Comparison of ENCODE assay signal across 18 cellular contexts in the genomic region with DNA sequence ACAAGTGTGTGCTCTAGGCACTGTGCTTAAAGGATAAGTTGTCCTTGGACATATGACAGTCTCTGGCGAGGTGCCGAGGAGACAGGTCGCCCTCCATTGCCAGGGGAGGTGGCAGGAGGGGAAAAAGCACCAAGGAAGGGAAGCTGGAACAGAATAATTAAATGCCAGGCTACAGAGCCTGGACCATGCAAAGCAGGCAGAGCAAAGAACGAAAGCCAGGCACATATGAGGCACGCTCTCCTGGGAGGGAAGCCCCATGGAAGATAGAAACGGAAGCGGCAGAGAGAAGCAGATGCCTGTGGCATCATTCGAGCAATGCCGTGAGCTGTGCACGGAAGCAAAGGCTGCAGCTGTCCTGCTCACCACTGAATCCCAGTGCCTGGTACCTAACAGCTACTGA.
DNase-seq lines count a peak whose midpoint lies in the region; ATAC-seq and TF ChIP-seq lines count a peak whose summit lies in the region.
"Had no signal": no experiment of that assay in that cellular context is flagged by ENCODE, and none has a peak within 500 bp of the region (broad histone marks: within the 10 kb centered on the region; RNA-seq: fewer than 3 reads in every experiment).

No MANE protein-coding gene starts in this region.

- CTCF ChIA-PET in CD8-positive, alpha-beta T cell (lab: Charles Lee) = interaction anchor here (0.7 to 2.5 kb wide), 3 partner anchors 9 to 162 kb away, joined by 3 to 6 read pairs (median 4); no protein-coding TSS in a partner anchor
- CTCF ChIA-PET in MCF 10A (lab: Yijun Ruan, JAX) = interaction anchor here (0.8 kb wide), 1 partner anchor 63 kb away, joined by 3 read pairs; no protein-coding TSS in a partner anchor

- no peaks in the 10 kb centered on the region for H3K9me3 ChIP-seq in heart right ventricle
- no peaks in the 10 kb centered on the region for H3K9me3 ChIP-seq in CD8-positive, alpha-beta T cell (ENCODE audit: low read length)
- H3K9me3 ChIP-seq: breast epithelium, SJCRH30, upper lobe of right lung had no signal

- H3K36me3 Mint-ChIP-seq in T-helper 1 cell treated with Interleukin-12 subunit alpha and Interleukin-12 subunit beta and Interleukin-4 antibody, amounts not matched to agents 30 μg/mL and 1 μg/mL, for 36 hours (ENCODE audit: low read depth) = peaks cover 65% of the 10 kb centered on the region
- H3K36me3 Mint-ChIP-seq in neural crest cell (ENCODE audit: low read depth) = peaks cover 4% of the 10 kb centered on the region
- H3K36me3 Mint-ChIP-seq in CD8-positive, alpha-beta T cell = peaks cover 87% of the 10 kb centered on the region
- peaks cover 56% of the 10 kb centered on the region for H3K36me3 Mint-ChIP-seq in MCF 10A (ENCODE audit: insufficient read depth, unreplicated experiment)

- H3K4me1 Mint-ChIP-seq in T-helper 1 cell treated with Interleukin-12 subunit alpha and Interleukin-12 subunit beta and Interleukin-4 antibody, amounts not matched to agents 30 μg/mL and 1 μg/mL, for 36 hours (ENCODE audit: low read depth) = peaks cover 60% of the 10 kb centered on the region
- peaks cover 8% of the 10 kb centered on the region for H3K4me1 Mint-ChIP-seq in neural crest cell
- H3K4me1 Mint-ChIP-seq in CD8-positive, alpha-beta T cell (ENCODE audit: low read depth) = peaks cover 72% of the 10 kb centered on the region
- H3K4me1 Mint-ChIP-seq in MCF 10A (ENCODE audit: insufficient read depth, unreplicated experiment) = no peaks in the 10 kb centered on the region

- H3K27me3 ChIP-seq in heart right ventricle = no peaks in the 10 kb centered on the region
- H3K27me3 ChIP-seq in CD8-positive, alpha-beta T cell (ENCODE audit: insufficient read depth, low read length) = no peaks in the 10 kb centered on the region
- H3K27me3 ChIP-seq: breast epithelium, SJCRH30, upper lobe of right lung had no signal

- no TSS peak for BruUV-seq in MCF 10A (replicated peaks; lab: Mats Ljungman, UMichigan)

- H3K9me3 Mint-ChIP-seq in T-helper 1 cell treated with Interleukin-12 subunit alpha and Interleukin-12 subunit beta and Interleukin-4 antibody, amounts not matched to agents 30 μg/mL and 1 μg/mL, for 36 hours = no peaks in the 10 kb centered on the region
- H3K9me3 Mint-ChIP-seq in neural crest cell (no peaks in the 10 kb centered on the region), MCF 10A (ENCODE audit: unreplicated experiment) (no peaks in the 10 kb centered on the region)
- H3K9me3 Mint-ChIP-seq in CD8-positive, alpha-beta T cell = no peaks in the 10 kb centered on the region
- H3K9me3 Mint-ChIP-seq: activated T-helper 1 cell treated with anti-CD3 and anti-CD28 coated beads, Interleukin-12 subunit alpha, Interleukin-12 subunit beta, Interleukin-2, Interleukin-4 antibody, amounts not matched to agents 30 ng/mL and 10 ng/mL and 1 ng/mL, durations not matched to agents 14 hours and 24 hours and 36 hours; T-helper 2 cell treated with Interferon-gamma antibody and Interleukin-4, amounts not matched to agents 5 μg/mL and 100 μg/mL, for 36 hours; WTC11 had no signal

- 76 to 81% methylated on average over 10 of the region's 10 CpGs for WGBS in heart right ventricle, 2 donors

- peaks cover 0 to 48% (median 22%) of the 10 kb centered on the region in 9 donors for H3K4me1 ChIP-seq in heart right ventricle
- H3K4me1 ChIP-seq in CD8-positive, alpha-beta T cell (ENCODE audit: insufficient read depth, low read length) = peaks cover 46% of the 10 kb centered on the region
- H3K4me1 ChIP-seq: breast epithelium, SJCRH30, upper lobe of right lung had no signal

- H3K4me3 Mint-ChIP-seq in T-helper 1 cell treated with Interleukin-12 subunit alpha and Interleukin-12 subunit beta and Interleukin-4 antibody, amounts not matched to agents 30 μg/mL and 1 μg/mL, for 36 hours = no peak overlapping the region
- H3K4me3 Mint-ChIP-seq in neural crest cell (no peak overlapping the region), MCF 10A (ENCODE audit: unreplicated experiment) (no peak overlapping the region)
- no peak overlapping the region for H3K4me3 Mint-ChIP-seq in CD8-positive, alpha-beta T cell
- H3K4me3 Mint-ChIP-seq: WTC11 had no signal

- H3K27me3 Mint-ChIP-seq in T-helper 1 cell treated with Interleukin-12 subunit alpha and Interleukin-12 subunit beta and Interleukin-4 antibody, amounts not matched to agents 30 μg/mL and 1 μg/mL, for 36 hours (ENCODE audit: low read depth) = no peaks in the 10 kb centered on the region
- no peaks in the 10 kb centered on the region for H3K27me3 Mint-ChIP-seq in neural crest cell (ENCODE audit: low read depth)
- H3K27me3 Mint-ChIP-seq in CD8-positive, alpha-beta T cell (ENCODE audit: low read depth) = no peaks in the 10 kb centered on the region
- no peaks in the 10 kb centered on the region for H3K27me3 Mint-ChIP-seq in MCF 10A (ENCODE audit: insufficient read depth, unreplicated experiment)

- ATAC-seq in heart right ventricle (peak in 6 of 8 donors; percentile 27 to 66 (median 50)), HG03108 (IDR thresholded peaks at IDR 0.05; ENCODE audit: unreplicated experiment) (no peak)
- no peak for ATAC-seq in CD8-positive, alpha-beta T cell
- ATAC-seq: PC-3, upper lobe of right lung, WTC11 had no signal

- peak overlapping the region; percentile 13 for H3K27ac Mint-ChIP-seq in T-helper 1 cell treated with Interleukin-12 subunit alpha and Interleukin-12 subunit beta and Interleukin-4 antibody, amounts not matched to agents 30 μg/mL and 1 μg/mL, for 36 hours
- H3K27ac Mint-ChIP-seq in neural crest cell (ENCODE audit: unreplicated experiment) = peak overlapping the region; percentile 83
- no peak overlapping the region for H3K27ac Mint-ChIP-seq in CD8-positive, alpha-beta T cell
- no peak overlapping the region for H3K27ac Mint-ChIP-seq in MCF 10A (ENCODE audit: low read depth, unreplicated experiment)
- H3K27ac Mint-ChIP-seq: activated T-helper 1 cell treated with anti-CD3 and anti-CD28 coated beads, Interleukin-12 subunit alpha, Interleukin-12 subunit beta, Interleukin-2, Interleukin-4 antibody, amounts not matched to agents 30 ng/mL and 10 ng/mL and 1 ng/mL, durations not matched to agents 14 hours and 24 hours and 36 hours; T-helper 2 cell treated with Interferon-gamma antibody and Interleukin-4, amounts not matched to agents 5 μg/mL and 100 μg/mL, for 36 hours; WTC11 had no signal

- peak overlapping the region in 7 of 10 donors; percentile 2 to 81 (median 32) for H3K27ac ChIP-seq in heart right ventricle
- H3K27ac ChIP-seq in CD8-positive, alpha-beta T cell (ENCODE audit: low read depth, low read length) = no peak overlapping the region
- H3K27ac ChIP-seq: 22Rv1, breast epithelium, SJCRH30, upper lobe of right lung had no signal

- intact Hi-C loops in heart right ventricle (cut with DNase I) (loop anchor here in 3 of 10 donors (5.0 to 10.0 kb wide), 4 partner anchors 90 to 320 kb away; partner anchors contain the start of gene JAK1 (in 2 of the 3)), MCF 10A (cut with micrococcal nuclease) (no loop called here)
- intact Hi-C loops in CD8-positive, alpha-beta T cell (cut with DNase I, micrococcal nuclease) = loop anchor here (5.0 kb wide), 3 partner anchors 43 to 192 kb away; no protein-coding TSS in a partner anchor

- no peak for TF ChIP-seq CTCF in heart right ventricle (IDR thresholded peaks at IDR 0.05)
- TF ChIP-seq CTCF in neural crest cell (conservative IDR thresholded peaks at IDR 0.05) = no peak
- TF ChIP-seq CTCF in CD8-positive, alpha-beta T cell (IDR thresholded peaks at IDR 0.05) = no peak
- TF ChIP-seq CTCF in MCF 10A (IDR thresholded peaks at IDR 0.05; ENCODE audit: unreplicated experiment) = no peak

- DNase-seq in T-helper 1 cell = no peak
- DNase-seq in NCI-H526 (lab: John Stamatoyannopoulos, UW) = peak; percentile 76 to 88
- no peak for DNase-seq in heart right ventricle
- no peak for DNase-seq in neural crest cell (ENCODE audit: low read depth, low spot score)
- no peak for DNase-seq in CD8-positive, alpha-beta T cell
- DNase-seq in MCF 10A (ENCODE audit: unreplicated experiment) = no peak
- DNase-seq: hippocampal formation, KBM-7, PC-3, SJCRH30, upper lobe of right lung had no signal

- POLR2A ChIA-PET in CD8-positive, alpha-beta T cell (lab: Charles Lee) = no interaction called here
- POLR2A ChIA-PET in MCF 10A (lab: Yijun Ruan, JAX) = no interaction called here

- peaks cover 0 to 96% (median 28%) of the 10 kb centered on the region in 9 donors for H3K36me3 ChIP-seq in heart right ventricle
- H3K36me3 ChIP-seq in CD8-positive, alpha-beta T cell (ENCODE audit: insufficient read depth, low read length) = peaks cover 49% of the 10 kb centered on the region

- H3K4me3 ChIP-seq in heart right ventricle = no peak overlapping the region
- H3K4me3 ChIP-seq in CD8-positive, alpha-beta T cell (ENCODE audit: low read depth, low read length) = no peak overlapping the region
- H3K4me3 ChIP-seq: breast epithelium, SJCRH30, upper lobe of right lung had no signal

Comparison
In these comparisons a context has a peak if more than half of its experiments do, and no peak if none do; other contexts are left out.
1. H3K27ac Mint-ChIP-seq: peak in T-helper 1 cell treated with Interleukin-12 subunit alpha and Interleukin-12 subunit beta and Interleukin-4 antibody, amounts not matched to agents 30 μg/mL and 1 μg/mL, for 36 hours (single experiment) and neural crest cell (single experiment); none in CD8-positive, alpha-beta T cell (single experiment) and MCF 10A (single experiment).
2. DNase-seq: peak in NCI-H526 (2 of 2); none in T-helper 1 cell (0 of 5), heart right ventricle (0 of 2), neural crest cell (single experiment), CD8-positive, alpha-beta T cell (0 of 7) and MCF 10A (single experiment).
3. ATAC-seq: peak in heart right ventricle (6 of 8); none in CD8-positive, alpha-beta T cell (single experiment) and HG03108 (single experiment).